Comparison of ENCODE assay signal across 8 cellular contexts in genomic region chr11:13668102-13668956, GRCh38. TPM values are rescaled to one million over a fixed set of nuclear protein-coding genes. Genes with fewer than 3 reads are reported as not detected.
DNase-seq lines count a peak whose midpoint lies in the region; ATAC-seq and TF ChIP-seq lines count a peak whose summit lies in the region.

FAR1 (plus strand) TSS chr11:13668668; CDS start chr11:13694766, 26,098 bp downstream.

- H4K12ac ChIP-seq in trophoblast cell (ENCODE audit: low read depth, low read length): peak within 1 kb of the TSS; percentile 74

- H2AFZ ChIP-seq in trophoblast cell (ENCODE audit: insufficient read depth, low read length, poor library complexity): peak within 1 kb of the TSS; percentile 98

- peak within 1 kb of the TSS; percentile 85 for H3K4me3 ChIP-seq in GM12875 (ENCODE audit: low read depth, low read length)
- H3K4me3 ChIP-seq in adipocyte (ENCODE audit: low read length): peak within 1 kb of the TSS; percentile 95
- H3K4me3 ChIP-seq in trophoblast cell (ENCODE audit: low read depth, low read length): peak within 1 kb of the TSS; percentile 92
- H3K4me3 ChIP-seq in transverse colon: peak within 1 kb of the TSS; percentile 77 to 99 (median 91)

- no peak within 1 kb of the TSS for H2AK5ac ChIP-seq in trophoblast cell (ENCODE audit: low read length)

- no CpG with 5 or more reads among the region's 104 CpGs for WGBS in trophoblast cell (ENCODE audit: extremely low coverage, insufficient coverage, insufficient read length)
- 0% methylated on average over 18 to 60 of the region's 104 CpGs for WGBS in transverse colon (ENCODE audit: low coverage in 1 of 2), 2 donors

- H3K23ac ChIP-seq in trophoblast cell (ENCODE audit: low read length): peak within 1 kb of the TSS; percentile 40

- TF ChIP-seq CTCF in GM12875 (IDR thresholded peaks at IDR 0.05; ENCODE audit: borderline replicate concordance, insufficient read depth, low read depth, low read length) (peak; percentile 72), transverse colon (IDR thresholded peaks at IDR 0.05) (peak; percentile 42 to 73 (median 55))

- H3K27ac ChIP-seq in trophoblast cell (ENCODE audit: low read depth, low read length): peak within 1 kb of the TSS; percentile 18
- H3K27ac ChIP-seq in transverse colon: peak within 1 kb of the TSS; percentile 94 to 99 (median 96)

- peak within 1 kb of the TSS; percentile 84 for H3K4me2 ChIP-seq in trophoblast cell (ENCODE audit: low read length)

- TF ChIP-seq EP300 in transverse colon (IDR thresholded peaks at IDR 0.05; ENCODE audit: low read depth): no peak

- peaks cover 35% of the 10 kb centered on the region for H3K4me1 ChIP-seq in adipocyte (ENCODE audit: control insufficient read depth, insufficient read depth, low read length)
- H3K4me1 ChIP-seq in trophoblast cell (ENCODE audit: control insufficient read depth in 1 of 2, insufficient read depth in 2 of 2, low read length in 2 of 2): peaks cover 4% of the 10 kb centered on the region in 2 experiments
- peaks cover 13 to 49% (median 23%) of the 10 kb centered on the region in 4 donors for H3K4me1 ChIP-seq in transverse colon

- peaks cover 8% of the 10 kb centered on the region for H3K79me1 ChIP-seq in trophoblast cell (ENCODE audit: low read length)

- H3K4ac ChIP-seq in trophoblast cell (ENCODE audit: low read depth, low read length): peak within 1 kb of the TSS; percentile 82

- TF ChIP-seq POLR2A in transverse colon (IDR thresholded peaks at IDR 0.05): peak; percentile 89

- H3K79me2 ChIP-seq in trophoblast cell (ENCODE audit: control insufficient read depth, insufficient read depth, low read length, poor library complexity): peaks cover 15% of the 10 kb centered on the region

- peak within 1 kb of the TSS; percentile 86 for H4K91ac ChIP-seq in trophoblast cell (ENCODE audit: low read depth, low read length)

- intact Hi-C loops in Right ventricle myocardium superior (cut with DNase I): no loop called here
- intact Hi-C loops in transverse colon (cut with DNase I; ENCODE audit: low total_unique reads): no loop called here

- peak within 1 kb of the TSS; percentile 90 for H2BK120ac ChIP-seq in trophoblast cell (ENCODE audit: insufficient read depth, low read length, poor library complexity)

- no peaks in the 10 kb centered on the region for H3K9me3 ChIP-seq in adipocyte (ENCODE audit: control insufficient read depth, low read length)
- H3K9me3 ChIP-seq in trophoblast cell (ENCODE audit: insufficient read depth, low read depth, low read length): no peaks in the 10 kb centered on the region
- H3K9me3 ChIP-seq in transverse colon: no peaks in the 10 kb centered on the region

- peak within 1 kb of the TSS; percentile 90 for H3K14ac ChIP-seq in trophoblast cell (ENCODE audit: low read length)

- peak within 1 kb of the TSS; percentile 87 for H3K9ac ChIP-seq in adipocyte (ENCODE audit: low read length)
- H3K9ac ChIP-seq in trophoblast cell (ENCODE audit: low read length): peak within 1 kb of the TSS; percentile 87

- H3K27me3 ChIP-seq in adipocyte (replicated peaks; ENCODE audit: control insufficient read depth, insufficient read depth, low read length) (no peaks in the 10 kb centered on the region), trophoblast cell (ENCODE audit: insufficient read depth, low read length) (no peaks in the 10 kb centered on the region), transverse colon (no peaks in the 10 kb centered on the region)

- H3K18ac ChIP-seq in trophoblast cell (ENCODE audit: low read length): peak within 1 kb of the TSS; percentile 82

- peak within 1 kb of the TSS; percentile 96 for H4K8ac ChIP-seq in trophoblast cell (ENCODE audit: low read depth, low read length)

- peak within 1 kb of the TSS; percentile 67 for H2BK5ac ChIP-seq in trophoblast cell (ENCODE audit: low read depth, low read length, poor library complexity)

- H3K36me3 ChIP-seq in adipocyte (ENCODE audit: control insufficient read depth, insufficient read depth, low read length, severe bottlenecking) (no peaks in the 10 kb centered on the region), trophoblast cell (ENCODE audit: control insufficient read depth in 1 of 2, insufficient read depth in 2 of 2, low read length in 2 of 2) (no peaks in the 10 kb centered on the region), transverse colon (no peaks in the 10 kb centered on the region)

- ATAC-seq in HG02763 (IDR thresholded peaks at IDR 0.05; ENCODE audit: unreplicated experiment) (peak; percentile 87), Right ventricle myocardium superior (ENCODE audit: poor library complexity) (peak; percentile 97)

- peak; percentile 94 for DNase-seq in NCI-H1417 treated with DMSO at 0.1 percent for 48 hours (lab: John Stamatoyannopoulos, UW)
- DNase-seq in T follicular helper cell (ENCODE audit: low read depth): peak; percentile 90
- peak; percentile 100 for DNase-seq in adipocyte (ENCODE audit: low read depth)
- DNase-seq in Right ventricle myocardium superior: peak; percentile 98
- peak; percentile 99 for DNase-seq in trophoblast cell
- DNase-seq in transverse colon: peak; percentile 98

- in situ Hi-C loops in transverse colon (cut with MboI; ENCODE audit: low pct_ligation_motif_present in 1 of 4, low pct_unique_long_range_greater_than_20kb in 1 of 4, low sequenced_read_pairs in 3 of 4): no loop called here

- H2BK12ac ChIP-seq in trophoblast cell (ENCODE audit: low read length): no peak within 1 kb of the TSS

RNA-seq across cellular contexts. Expression of gene FAR1, which starts in this region (rescaled TPM):
- total RNA-seq in Right ventricle myocardium superior (35.3 TPM), transverse colon (100 to 1,000 TPM in 2 of 4 donors, 10 to 100 TPM in 2; 51.3 to 142 (median 89.5) TPM)
- 25.0 and 26.7 TPM in 2 replicates for polyA plus RNA-seq in trophoblast cell (2013)

Comparison
In these comparisons a context has a peak if more than half of its experiments do, and no peak if none do; other contexts are left out.
1. Peak in every context shown above with its lines: DNase-seq, ATAC-seq, H3K4me3 ChIP-seq and H3K27ac ChIP-seq.